In genomic region chr14:100523131-100523530, GRCh38 we compare ENCODE assay signal across 31 cellular contexts.
DNase-seq lines count a peak whose midpoint lies in the region; ATAC-seq and TF ChIP-seq lines count a peak whose summit lies in the region.
"Had no signal": no experiment of that assay in that cellular context is flagged by ENCODE, and none has a peak within 500 bp of the region (broad histone marks: within the 10 kb centered on the region; RNA-seq: fewer than 3 reads in every experiment).

No MANE protein-coding gene starts in this region.

- ATAC-seq in GM21717 (IDR thresholded peaks at IDR 0.05; ENCODE audit: unreplicated experiment), result no peak
- ATAC-seq: activated CD4-positive, alpha-beta T cell treated with anti-CD3 and anti-CD28 coated beads for 36 hours; esophagus mucosa; GM12878; HepG2; naive thymus-derived CD8-positive, alpha-beta T cell had no signal

- CTCF ChIA-PET in activated naive CD4-positive, alpha-beta T cell treated with anti-CD3 and anti-CD28 coated beads, Interleukin-2, amount 10 ng/mL, durations not matched to agents 7 days and 5 days (lab: Charles Lee), result interaction anchor here (0.7 kb wide), 1 partner anchor 130 kb away, joined by 3 read pairs; no protein-coding TSS in a partner anchor

- no peak overlapping the region for H2AFZ ChIP-seq in H9 (ENCODE audit: low read length)

- no peak overlapping the region for H2AK5ac ChIP-seq in H9 (ENCODE audit: insufficient read length, low read length)

- no peak for TF ChIP-seq EP300 in sigmoid colon (IDR thresholded peaks at IDR 0.05)

- H3K23me2 ChIP-seq in H9 (ENCODE audit: insufficient read length, low read depth, low read length, poor library complexity, severe bottlenecking), result no peaks in the 10 kb centered on the region

- H3K14ac ChIP-seq in H9 (ENCODE audit: insufficient read depth, low read length), result peak overlapping the region; percentile 32; the same call in 1 of the 2 replicates

- intact Hi-C loops in sigmoid colon (cut with DNase I), result loop anchor here (10.0 kb wide), 1 partner anchor 122 kb away; no protein-coding TSS in a partner anchor

- H3K4me3 ChIP-seq in sigmoid colon, result no peak overlapping the region
- H3K4me3 ChIP-seq: GM12878, lower lobe of right lung, ovary, right atrium auricular region, SJCRH30, smooth muscle cell, stomach had no signal

- peaks cover 0 to 19% (median 7%) of the 10 kb centered on the region in 4 donors for H3K36me3 ChIP-seq in sigmoid colon
- H3K36me3 ChIP-seq: ovary, SJCRH30 had no signal

- H3K79me2 ChIP-seq in H9 (ENCODE audit: insufficient read depth, low read length), result no peaks in the 10 kb centered on the region

- peak; percentile 18 for DNase-seq in activated naive CD4-positive, alpha-beta T cell treated with anti-CD3 and anti-CD28 coated beads, Interleukin-2, amount 10 ng/mL, durations not matched to agents 7 days and 5 days
- DNase-seq in activated naive CD4-positive, alpha-beta T cell (lab: John Stamatoyannopoulos, UW), result no peak
- peak; percentile 26 for DNase-seq in H9
- DNase-seq in islet precursor cell, result peak; percentile 45
- peak; percentile 14 for DNase-seq in sigmoid colon
- no peak for DNase-seq in NCI-H1105 (lab: John Stamatoyannopoulos, UW)
- no peak for DNase-seq in NCI-H1436 treated with DMSO at 0.1 percent for 48 hours (lab: John Stamatoyannopoulos, UW)
- DNase-seq: activated CD4-positive, alpha-beta T cell treated with anti-CD3 and anti-CD28 coated beads for 36 hours; activated gamma-delta T cell treated with Interleukin-2 at 50 U/mL for 16 hours; central memory CD4-positive, alpha-beta T cell; foreskin fibroblast; lower lobe of right lung; MM.1S; NCI-H226; NCI-H526 treated with DMSO at 0.1 percent for 48 hours; ovary; stimulated activated CD4-positive, alpha-beta T cell treated with anti-CD3 and anti-CD28 coated beads, Interleukin-2, amount 100 ng/mL, for 24 hours; stomach; SW 1271; T-helper 9 cell had no signal

- no peak for TF ChIP-seq POLR2A in sigmoid colon (IDR thresholded peaks at IDR 0.05)

- no peak overlapping the region for H2BK20ac ChIP-seq in H9 (ENCODE audit: low read depth, low read length, poor library complexity, severe bottlenecking)

- no peak overlapping the region for H4K91ac ChIP-seq in H9 (ENCODE audit: insufficient read length, low read depth, low read length)

- H3K36me3 Mint-ChIP-seq in activated naive CD4-positive, alpha-beta T cell treated with anti-CD3 and anti-CD28 coated beads, Interleukin-2, amount 10 ng/mL, durations not matched to agents 7 days and 5 days, result no peaks in the 10 kb centered on the region
- no peaks in the 10 kb centered on the region for H3K36me3 Mint-ChIP-seq in H9 (ENCODE audit: insufficient read depth in 1 of 3, low read depth in 3 of 3)

- no peaks in the 10 kb centered on the region for H3K9me3 ChIP-seq in H9 (ENCODE audit: control insufficient read depth, low read depth, low read length)
- no peaks in the 10 kb centered on the region for H3K9me3 ChIP-seq in sigmoid colon
- H3K9me3 ChIP-seq: lower lobe of right lung, ovary, right atrium auricular region, SJCRH30, stomach had no signal

- H2BK5ac ChIP-seq in H9 (ENCODE audit: insufficient read length, low read length), result no peak overlapping the region

- no peak overlapping the region for H3K23ac ChIP-seq in H9 (ENCODE audit: insufficient read length, low read depth, low read length)

- no peak overlapping the region for H3K4me2 ChIP-seq in H9 (ENCODE audit: insufficient read depth, insufficient read length, low read length)
- H3K4me2 ChIP-seq: smooth muscle cell had no signal

- no peak overlapping the region for H2BK120ac ChIP-seq in H9 (ENCODE audit: low read depth, low read length, poor library complexity, severe bottlenecking)

- H3K4ac ChIP-seq in H9 (ENCODE audit: low read depth, low read length), result no peak overlapping the region; the same call in 1 of the 2 replicates

- H3K4me3 Mint-ChIP-seq in activated naive CD4-positive, alpha-beta T cell treated with anti-CD3 and anti-CD28 coated beads, Interleukin-2, amount 10 ng/mL, durations not matched to agents 7 days and 5 days, result no peak overlapping the region
- H3K4me3 Mint-ChIP-seq in H9, result no peak overlapping the region
- H3K4me3 Mint-ChIP-seq: activated CD4-positive, alpha-beta T cell treated with anti-CD3 and anti-CD28 coated beads for 36 hours; B cell; dendritic cell treated with granulocyte-macrophage colony-stimulating factor and Interleukin-4, amounts not matched to agents 40 ng/mL and 50 ng/mL, for 4 days; naive thymus-derived CD8-positive, alpha-beta T cell had no signal

- H4K5ac ChIP-seq in H9 (ENCODE audit: insufficient read length, low read depth, low read length), result no peak overlapping the region

- WGBS in H9 (ENCODE audit: extremely low coverage, insufficient read length, low lambda C conversion rate), result no CpG with 5 or more reads among the region's 6 CpGs
- WGBS in sigmoid colon, 2 donors, result 58 to 81% methylated on average over 6 of the region's 6 CpGs

- no peaks in the 10 kb centered on the region for H3K9me3 Mint-ChIP-seq in activated naive CD4-positive, alpha-beta T cell treated with anti-CD3 and anti-CD28 coated beads, Interleukin-2, amount 10 ng/mL, durations not matched to agents 7 days and 5 days
- no peaks in the 10 kb centered on the region for H3K9me3 Mint-ChIP-seq in H9
- H3K9me3 Mint-ChIP-seq: dendritic cell treated with granulocyte-macrophage colony-stimulating factor and Interleukin-4, amounts not matched to agents 40 ng/mL and 50 ng/mL, for 4 days had no signal

- H3K27ac ChIP-seq in H9 (ENCODE audit: insufficient read length, low read depth, low read length) (no peak overlapping the region), sigmoid colon (no peak overlapping the region)
- H3K27ac ChIP-seq: HL-60, lower lobe of right lung, ovary, right atrium auricular region, SJCRH30, stomach had no signal

- no peak overlapping the region for H3K56ac ChIP-seq in H9 (ENCODE audit: insufficient read length, low read depth, low read length)

- no peak overlapping the region for H2BK12ac ChIP-seq in H9 (ENCODE audit: insufficient read length, low read depth, low read length)

- H3K4me1 ChIP-seq in H9 (ENCODE audit: insufficient read depth, low read length) (no peaks in the 10 kb centered on the region), sigmoid colon (no peaks in the 10 kb centered on the region)
- H3K4me1 ChIP-seq: lower lobe of right lung, right atrium auricular region, SJCRH30, stomach had no signal

- no peaks in the 10 kb centered on the region for H3K79me1 ChIP-seq in H9 (ENCODE audit: insufficient read depth, low read depth, low read length, poor library complexity, severe bottlenecking)

- no peaks in the 10 kb centered on the region for H3K4me1 Mint-ChIP-seq in activated naive CD4-positive, alpha-beta T cell treated with anti-CD3 and anti-CD28 coated beads, Interleukin-2, amount 10 ng/mL, durations not matched to agents 7 days and 5 days
- peaks cover 8 to 9% of the 10 kb centered on the region in 2 experiments; a peak in 3 of 4 replicates for H3K4me1 Mint-ChIP-seq in H9
- H3K4me1 Mint-ChIP-seq: activated CD4-positive, alpha-beta T cell treated with anti-CD3 and anti-CD28 coated beads for 36 hours; B cell had no signal

- no peak overlapping the region for H3K9ac ChIP-seq in H9 (ENCODE audit: extremely low read depth, insufficient read length, low read length)

- TF ChIP-seq CTCF in H9 (conservative IDR thresholded peaks at IDR 0.05), result no peak
- no peak for TF ChIP-seq CTCF in sigmoid colon (IDR thresholded peaks at IDR 0.05)

- no peak overlapping the region for H3T11ph ChIP-seq in H9 (ENCODE audit: low read length)

- H3K27ac Mint-ChIP-seq in activated naive CD4-positive, alpha-beta T cell treated with anti-CD3 and anti-CD28 coated beads, Interleukin-2, amount 10 ng/mL, durations not matched to agents 7 days and 5 days, result no peak overlapping the region
- H3K27ac Mint-ChIP-seq in H9, result no peak overlapping the region
- H3K27ac Mint-ChIP-seq: activated CD4-positive, alpha-beta T cell treated with anti-CD3 and anti-CD28 coated beads for 36 hours; B cell; dendritic cell treated with granulocyte-macrophage colony-stimulating factor and Interleukin-4, amounts not matched to agents 40 ng/mL and 50 ng/mL, for 4 days; naive thymus-derived CD8-positive, alpha-beta T cell had no signal

- H3K18ac ChIP-seq in H9 (ENCODE audit: insufficient read length, low read depth, low read length), result peak overlapping the region; percentile 57

- H3K27me3 Mint-ChIP-seq in activated naive CD4-positive, alpha-beta T cell treated with anti-CD3 and anti-CD28 coated beads, Interleukin-2, amount 10 ng/mL, durations not matched to agents 7 days and 5 days, result no peaks in the 10 kb centered on the region
- no peaks in the 10 kb centered on the region for H3K27me3 Mint-ChIP-seq in H9 (ENCODE audit: low read depth)
- H3K27me3 Mint-ChIP-seq: activated CD4-positive, alpha-beta T cell treated with anti-CD3 and anti-CD28 coated beads for 36 hours; B cell; dendritic cell treated with granulocyte-macrophage colony-stimulating factor and Interleukin-4, amounts not matched to agents 40 ng/mL and 50 ng/mL, for 4 days; naive thymus-derived CD8-positive, alpha-beta T cell had no signal

- H4K8ac ChIP-seq in H9 (replicated peaks; ENCODE audit: insufficient read length, low read depth, low read length), result no peak overlapping the region

- H3K27me3 ChIP-seq in H9 (ENCODE audit: insufficient read depth, low read length) (no peaks in the 10 kb centered on the region), sigmoid colon (no peaks in the 10 kb centered on the region)
- H3K27me3 ChIP-seq: ovary, right atrium auricular region, SJCRH30, stomach had no signal

- peaks cover 3% of the 10 kb centered on the region for H4K20me1 ChIP-seq in H9 (ENCODE audit: control insufficient read depth, insufficient read depth, insufficient read length)

- H2BK15ac ChIP-seq in H9 (ENCODE audit: low read depth, low read length), result no peak overlapping the region

Comparison
In these comparisons a context has a peak if more than half of its experiments do, and no peak if none do; other contexts are left out.
1. DNase-seq: peak in activated naive CD4-positive, alpha-beta T cell treated with anti-CD3 and anti-CD28 coated beads, Interleukin-2, amount 10 ng/mL, durations not matched to agents 7 days and 5 days (single experiment), H9 (single experiment), islet precursor cell (single experiment) and sigmoid colon (single experiment); none in activated naive CD4-positive, alpha-beta T cell (0 of 4), NCI-H1105 (single experiment) and NCI-H1436 treated with DMSO at 0.1 percent for 48 hours (single experiment).